ENCODE assay signal across 8 cellular contexts in the genomic region with DNA sequence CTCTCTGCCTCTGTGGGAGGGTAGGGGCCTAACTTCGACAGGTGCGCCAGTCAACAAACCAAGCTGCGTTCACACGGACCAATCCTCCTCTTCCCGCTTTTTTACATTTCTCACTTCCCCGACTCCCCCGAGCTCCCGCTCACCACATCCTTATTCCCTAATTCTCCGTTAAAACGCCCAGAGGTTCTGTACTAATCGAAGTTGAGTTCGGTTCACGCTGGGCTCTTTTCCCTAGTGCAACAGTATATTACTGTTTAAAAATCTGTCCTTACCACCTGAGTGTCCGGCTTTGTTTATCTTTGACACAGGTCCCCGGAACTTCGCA. TPM values are rescaled to one million over a fixed set of nuclear protein-coding genes. Genes with fewer than 3 reads are reported as not detected.
DNase-seq lines count a peak whose midpoint lies in the region; TF ChIP-seq lines count a peak whose summit lies in the region.

No MANE protein-coding gene starts in this region.

- H3K4me1 Mint-ChIP-seq in progenitor cell of endocrine pancreas (ENCODE audit: low read depth): peaks cover 28% of the 10 kb centered on the region

- DNase-seq in stimulated activated CD4-positive, alpha-beta T cell treated with anti-CD3 and anti-CD28 coated beads, Interleukin-2, amount 100 ng/mL, for 24 hours: peak; percentile 19 to 29
- no peak for DNase-seq in stimulated activated CD4-positive, alpha-beta T cell treated with anti-CD3 and anti-CD28 coated beads, Interleukin-4, amount 100 ng/mL, for 24 hours
- DNase-seq in M059J (ENCODE audit: low read depth) (peak; percentile 28), activated T-cell treated with anti-CD3 and anti-CD28 coated beads for 4 hours (peak; percentile 2), fibroblast of villous mesenchyme (ENCODE audit: low read depth) (no peak), progenitor cell of endocrine pancreas (ENCODE audit: low spot score, unreplicated experiment) (no peak), OCI-M2 (lab: John Stamatoyannopoulos, UW; ENCODE audit: unreplicated experiment) (no peak), epidermal melanocyte (ENCODE audit: insufficient read length, low spot score) (no peak)

- TF ChIP-seq CTCF in fibroblast of villous mesenchyme (IDR thresholded peaks at IDR 0.05; ENCODE audit: insufficient read depth, low read depth, low read length): no peak
- no peak for TF ChIP-seq CTCF in progenitor cell of endocrine pancreas (IDR thresholded peaks at IDR 0.05; ENCODE audit: unreplicated experiment)

- no peaks in the 10 kb centered on the region for H3K9me3 Mint-ChIP-seq in progenitor cell of endocrine pancreas (ENCODE audit: low read depth)

- peak overlapping the region; percentile 91 for H3K27ac Mint-ChIP-seq in progenitor cell of endocrine pancreas

- H3K4me3 ChIP-seq in fibroblast of villous mesenchyme (ENCODE audit: low read depth, low read length): peak overlapping the region; percentile 85

- no peaks in the 10 kb centered on the region for H3K27me3 Mint-ChIP-seq in progenitor cell of endocrine pancreas

- peaks cover 4% of the 10 kb centered on the region for H3K36me3 Mint-ChIP-seq in progenitor cell of endocrine pancreas (ENCODE audit: insufficient read depth)

- peak overlapping the region; percentile 83 for H3K4me3 Mint-ChIP-seq in progenitor cell of endocrine pancreas (ENCODE audit: low read depth)

RNA-seq across cellular contexts. Expression of gene POLR2D, which starts 0.5 kb away (rescaled TPM):
- 18.7 and 22.3 TPM in 2 replicates for total RNA-seq in M059J (2014; rRNA removed; shearing (Covaris generic))
- 15.5 and 25.9 TPM in 2 replicates for total RNA-seq in fibroblast of villous mesenchyme
- 41.1 and 42.7 TPM in 2 replicates for total RNA-seq in progenitor cell of endocrine pancreas

RNA-seq across cellular contexts. Expression of gene AMMECR1L, which starts 28.3 kb away (rescaled TPM):
- total RNA-seq in M059J (2014; rRNA removed; shearing (Covaris generic)): 5.9 and 10.5 TPM in 2 replicates
- total RNA-seq in fibroblast of villous mesenchyme (14.2 and 22.0 TPM in 2 replicates), progenitor cell of endocrine pancreas (23.1 and 24.0 TPM in 2 replicates)

RNA-seq across cellular contexts. Expression of gene WDR33, which starts 46.5 kb away (rescaled TPM):
- 13.6 and 26.4 TPM in 2 replicates for total RNA-seq in M059J (2014; rRNA removed; shearing (Covaris generic))
- total RNA-seq in fibroblast of villous mesenchyme: 25.1 and 35.4 TPM in 2 replicates
- 69.0 and 74.2 TPM in 2 replicates for total RNA-seq in progenitor cell of endocrine pancreas

Comparison
In these comparisons a context has a peak if more than half of its experiments do, and no peak if none do; other contexts are left out.
1. DNase-seq: peak in stimulated activated CD4-positive, alpha-beta T cell treated with anti-CD3 and anti-CD28 coated beads, Interleukin-2, amount 100 ng/mL, for 24 hours (2 of 2), M059J (single experiment) and activated T-cell treated with anti-CD3 and anti-CD28 coated beads for 4 hours (single experiment); none in stimulated activated CD4-positive, alpha-beta T cell treated with anti-CD3 and anti-CD28 coated beads, Interleukin-4, amount 100 ng/mL, for 24 hours (single experiment), fibroblast of villous mesenchyme (single experiment), progenitor cell of endocrine pancreas (single experiment), OCI-M2 (single experiment) and epidermal melanocyte (single experiment).